ENCODE assay signal across 15 cellular contexts in genomic region chr16:29198731-29199521, GRCh38.
DNase-seq lines count a peak whose midpoint lies in the region; ATAC-seq and TF ChIP-seq lines count a peak whose summit lies in the region.
"Had no signal": no experiment of that assay in that cellular context is flagged by ENCODE, and none has a peak within 500 bp of the region (broad histone marks: within the 10 kb centered on the region; RNA-seq: fewer than 3 reads in every experiment).

No MANE protein-coding gene starts in this region.

- H3K36me3 ChIP-seq in heart right ventricle (no peaks in the 10 kb centered on the region), urinary bladder (ENCODE audit: insufficient read depth) (no peaks in the 10 kb centered on the region), HAP-1 (replicated peaks) (no peaks in the 10 kb centered on the region)
- H3K36me3 ChIP-seq: SJSA1, WERI-Rb-1 had no signal

- TF ChIP-seq CTCF in heart right ventricle (IDR thresholded peaks at IDR 0.05) (no peak), omental fat pad (IDR thresholded peaks at IDR 0.05) (no peak)

- DNase-seq in activated T-cell treated with anti-CD3 and anti-CD28 coated beads, Interleukin-2, amount 50 U/mL, for 24 hours = peak; percentile 25
- no peak for DNase-seq in activated T-cell treated with anti-CD3 and anti-CD28 coated beads, Interleukin-2, amount 50 U/mL, for 4 hours
- no peak for DNase-seq in heart right ventricle
- peak; percentile 18 for DNase-seq in omental fat pad (ENCODE audit: low spot score)
- DNase-seq in T-helper 2 cell treated with Interferon-gamma antibody and Interleukin-4, amounts not matched to agents 5 μg/mL and 100 μg/mL, for 36 hours (ENCODE audit: low spot score) = no peak
- DNase-seq in HAP-1 (ENCODE audit: low spot score in 2 of 2) = no peak
- DNase-seq: central memory CD4-positive, alpha-beta T cell; NCI-H1105 treated with DMSO at 0.1 percent for 48 hours; NCI-H69; stimulated activated CD4-positive, alpha-beta T cell treated with anti-CD3 and anti-CD28 coated beads, Interleukin-2, amount 100 ng/mL, for 48 hours; stimulated activated naive CD4-positive, alpha-beta T cell treated with Interleukin-2 at 50 U/mL for 16 hours; WERI-Rb-1 had no signal

- H3K9me3 Mint-ChIP-seq in activated T-cell treated with anti-CD3 and anti-CD28 coated beads, Interleukin-2, amount 50 U/mL, for 24 hours = no peaks in the 10 kb centered on the region
- no peaks in the 10 kb centered on the region for H3K9me3 Mint-ChIP-seq in activated T-cell treated with anti-CD3 and anti-CD28 coated beads, Interleukin-2, amount 50 U/mL, for 4 hours
- no peaks in the 10 kb centered on the region for H3K9me3 Mint-ChIP-seq in T-helper 2 cell treated with Interferon-gamma antibody and Interleukin-4, amounts not matched to agents 5 μg/mL and 100 μg/mL, for 36 hours

- in situ Hi-C loops in HAP-1 (cut with MboI; ENCODE audit: low sequenced_read_pairs) = no loop called here

- no peak overlapping the region for H3K27ac Mint-ChIP-seq in activated T-cell treated with anti-CD3 and anti-CD28 coated beads, Interleukin-2, amount 50 U/mL, for 24 hours
- H3K27ac Mint-ChIP-seq in T-helper 2 cell treated with Interferon-gamma antibody and Interleukin-4, amounts not matched to agents 5 μg/mL and 100 μg/mL, for 36 hours = no peak overlapping the region

- 81 to 85% methylated on average over 23 of the region's 23 CpGs for WGBS in heart right ventricle, 2 donors
- 69% methylated on average over 23 of the region's 23 CpGs for WGBS in urinary bladder

- no peak overlapping the region for H3K4me3 Mint-ChIP-seq in activated T-cell treated with anti-CD3 and anti-CD28 coated beads, Interleukin-2, amount 50 U/mL, for 24 hours
- H3K4me3 Mint-ChIP-seq in activated T-cell treated with anti-CD3 and anti-CD28 coated beads, Interleukin-2, amount 50 U/mL, for 4 hours = no peak overlapping the region
- no peak overlapping the region for H3K4me3 Mint-ChIP-seq in T-helper 2 cell treated with Interferon-gamma antibody and Interleukin-4, amounts not matched to agents 5 μg/mL and 100 μg/mL, for 36 hours

- H3K4me1 Mint-ChIP-seq in activated T-cell treated with anti-CD3 and anti-CD28 coated beads, Interleukin-2, amount 50 U/mL, for 24 hours (ENCODE audit: low read depth) = no peaks in the 10 kb centered on the region
- H3K4me1 Mint-ChIP-seq in activated T-cell treated with anti-CD3 and anti-CD28 coated beads, Interleukin-2, amount 50 U/mL, for 4 hours (ENCODE audit: low read depth) = no peaks in the 10 kb centered on the region
- H3K4me1 Mint-ChIP-seq in T-helper 2 cell treated with Interferon-gamma antibody and Interleukin-4, amounts not matched to agents 5 μg/mL and 100 μg/mL, for 36 hours (ENCODE audit: low read depth) = no peaks in the 10 kb centered on the region

- no peaks in the 10 kb centered on the region for H3K27me3 Mint-ChIP-seq in activated T-cell treated with anti-CD3 and anti-CD28 coated beads, Interleukin-2, amount 50 U/mL, for 24 hours
- no peaks in the 10 kb centered on the region for H3K27me3 Mint-ChIP-seq in activated T-cell treated with anti-CD3 and anti-CD28 coated beads, Interleukin-2, amount 50 U/mL, for 4 hours (ENCODE audit: low read depth)
- no peaks in the 10 kb centered on the region for H3K27me3 Mint-ChIP-seq in T-helper 2 cell treated with Interferon-gamma antibody and Interleukin-4, amounts not matched to agents 5 μg/mL and 100 μg/mL, for 36 hours (ENCODE audit: low read depth)

- no peak for ATAC-seq in activated T-cell treated with anti-CD3 and anti-CD28 coated beads, Interleukin-2, amount 50 U/mL, for 4 hours
- peak in 3 of 8 donors; percentile 6 to 12 (median 12) for ATAC-seq in heart right ventricle
- ATAC-seq in omental fat pad (ENCODE audit: low FRiP score) = no peak
- ATAC-seq in GM21447 (IDR thresholded peaks at IDR 0.05; ENCODE audit: unreplicated experiment) = no peak

- peak overlapping the region; percentile 22 to 80 (median 72) for H3K27ac ChIP-seq in heart right ventricle
- H3K27ac ChIP-seq in urinary bladder (ENCODE audit: low read depth) = peak overlapping the region; percentile 44
- H3K27ac ChIP-seq: WERI-Rb-1 had no signal

- intact Hi-C loops in heart right ventricle (cut with DNase I) = no loop called here

- H3K4me1 ChIP-seq in heart right ventricle (peaks cover 0 to 31% (median 10%) of the 10 kb centered on the region in 9 donors), urinary bladder (ENCODE audit: insufficient read depth) (no peaks in the 10 kb centered on the region), HAP-1 (no peaks in the 10 kb centered on the region)

- H3K36me3 Mint-ChIP-seq in activated T-cell treated with anti-CD3 and anti-CD28 coated beads, Interleukin-2, amount 50 U/mL, for 24 hours (ENCODE audit: low read depth) = peaks cover 18% of the 10 kb centered on the region
- peaks cover under 1% of the 10 kb centered on the region for H3K36me3 Mint-ChIP-seq in activated T-cell treated with anti-CD3 and anti-CD28 coated beads, Interleukin-2, amount 50 U/mL, for 4 hours (ENCODE audit: insufficient read depth)
- H3K36me3 Mint-ChIP-seq in T-helper 2 cell treated with Interferon-gamma antibody and Interleukin-4, amounts not matched to agents 5 μg/mL and 100 μg/mL, for 36 hours (ENCODE audit: low read depth) = no peaks in the 10 kb centered on the region

- H3K27me3 ChIP-seq in heart right ventricle (no peaks in the 10 kb centered on the region), HAP-1 (ENCODE audit: low read depth) (no peaks in the 10 kb centered on the region)
- H3K27me3 ChIP-seq: SJSA1 had no signal

- H3K9me3 ChIP-seq in heart right ventricle = no peaks in the 10 kb centered on the region
- H3K9me3 ChIP-seq in HAP-1 = no peaks in the 10 kb centered on the region
- H3K9me3 ChIP-seq: SJSA1 had no signal

- H3K4me3 ChIP-seq in heart right ventricle (no peak overlapping the region), urinary bladder (ENCODE audit: low read depth, low read length) (no peak overlapping the region), HAP-1 (no peak overlapping the region)
- H3K4me3 ChIP-seq: SJSA1 had no signal

Comparison
In these comparisons a context has a peak if more than half of its experiments do, and no peak if none do; other contexts are left out.
1. DNase-seq: peak in activated T-cell treated with anti-CD3 and anti-CD28 coated beads, Interleukin-2, amount 50 U/mL, for 24 hours (single experiment) and omental fat pad (single experiment); none in activated T-cell treated with anti-CD3 and anti-CD28 coated beads, Interleukin-2, amount 50 U/mL, for 4 hours (single experiment), heart right ventricle (0 of 2), T-helper 2 cell treated with Interferon-gamma antibody and Interleukin-4, amounts not matched to agents 5 μg/mL and 100 μg/mL, for 36 hours (single experiment) and HAP-1 (0 of 2).